ENCODE assay signal across 8 cellular contexts in the genomic region with DNA sequence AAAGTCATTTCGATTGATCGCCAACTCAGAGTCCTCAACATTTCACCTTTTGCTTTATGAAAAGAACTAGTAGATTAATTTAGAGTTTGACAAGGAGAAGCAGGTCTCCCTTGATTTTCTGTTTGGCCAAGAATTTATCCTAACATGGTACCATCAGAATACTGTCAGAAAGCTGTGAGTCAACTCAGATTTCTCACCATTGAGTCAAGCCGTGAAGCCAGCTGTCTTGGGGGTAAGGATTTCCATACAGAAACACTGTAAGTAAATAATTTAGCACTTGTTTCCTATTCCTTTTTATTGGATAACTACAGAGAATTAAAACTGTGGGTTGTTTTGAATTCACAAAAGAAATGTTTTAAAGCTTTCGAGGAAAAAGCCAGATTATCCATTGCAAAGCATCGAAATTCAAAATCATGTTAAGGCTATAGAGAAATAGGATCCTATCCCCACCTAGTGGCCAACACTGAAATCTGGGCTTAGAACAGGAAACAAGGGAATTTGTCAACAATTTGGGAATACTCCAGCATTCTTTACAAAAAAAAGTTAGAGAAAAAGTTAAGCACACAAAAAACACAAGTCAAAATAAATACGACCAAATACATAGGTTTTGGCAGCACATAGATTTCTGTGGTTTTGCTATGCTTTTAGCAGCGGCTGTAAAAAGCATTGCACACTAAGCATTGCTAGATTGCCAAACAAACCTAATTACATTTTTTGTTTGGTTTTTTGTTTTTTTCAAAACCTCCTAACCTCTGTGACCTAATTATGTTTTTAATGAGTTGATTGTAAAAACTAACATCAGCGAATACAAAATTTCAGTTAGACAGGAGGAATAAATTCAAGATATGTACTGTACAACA. TPM values are rescaled to one million over a fixed set of nuclear protein-coding genes. Genes with fewer than 3 reads are reported as not detected.
DNase-seq lines count a peak whose midpoint lies in the region; ATAC-seq, FAIRE-seq and TF ChIP-seq lines count a peak whose summit lies in the region.

No MANE protein-coding gene starts in this region.

- TF ChIP-seq EP300 in H1 (IDR thresholded peaks at IDR 0.05; ENCODE audit: borderline replicate concordance in 1 of 2, low read depth in 2 of 2, low read length in 2 of 2): no peak
- TF ChIP-seq EP300 in neural cell (conservative IDR thresholded peaks at IDR 0.05; ENCODE audit: poor library complexity, severe bottlenecking): no peak

- no peak overlapping the region for H3K9ac ChIP-seq in H1 (replicated peaks in 1 of 4; ENCODE audit: extremely low read depth in 1 of 4, low read depth in 3 of 4, low read length in 3 of 4)
- no peak overlapping the region for H3K9ac ChIP-seq in neural cell (ENCODE audit: low read length)

- no peaks in the 10 kb centered on the region for H3K79me1 ChIP-seq in H1 (ENCODE audit: low read depth, low read length)

- no peaks in the 10 kb centered on the region for H3K27me3 ChIP-seq in H1 (replicated peaks in 1 of 4; ENCODE audit: control insufficient read depth in 3 of 4, extremely low read depth in 1 of 4, insufficient read depth in 3 of 4, low read length in 3 of 4)
- peaks cover 6% of the 10 kb centered on the region for H3K27me3 ChIP-seq in neural cell (ENCODE audit: insufficient read depth, low read depth, low read length)

- H3K36me3 Mint-ChIP-seq in activated naive CD4-positive, alpha-beta T cell treated with anti-CD3 and anti-CD28 coated beads, Interleukin-2, amount 10 ng/mL, durations not matched to agents 7 days and 5 days: no peaks in the 10 kb centered on the region

- H3K4me2 ChIP-seq in H1 (ENCODE audit: insufficient read depth in 1 of 2, low read depth in 2 of 2, low read length in 2 of 2) (no peak overlapping the region), neural cell (ENCODE audit: low read length) (no peak overlapping the region)

- no peak overlapping the region for H3K56ac ChIP-seq in H1 (replicated peaks; ENCODE audit: insufficient read length, low read depth, low read length)

- FAIRE-seq in H1 (lab: Jason Lieb, UNC): peak; percentile 92

- 51% methylated on average over 8 of the region's 8 CpGs; no CpG with 5 or more reads in 1 of the 2 experiments for WGBS in H1 (ENCODE audit: extremely low coverage in 1 of 2, insufficient coverage in 1 of 2, insufficient read length in 1 of 2, insufficient replicate concordance in 2 of 2, low coverage in 1 of 2, low lambda C conversion rate in 2 of 2, missing lambda C conversion rate in 1 of 2), 2 experiments

- peaks cover 0 to 2% (median 0%) of the 10 kb centered on the region in 4 experiments; a peak in 1 of 7 replicates for H3K4me1 ChIP-seq in H1 (replicated peaks in 1 of 4; ENCODE audit: control insufficient read depth in 3 of 4, insufficient read depth in 4 of 4, low read length in 3 of 4)

- H4K20me1 ChIP-seq in H1 (replicated peaks in 1 of 2; ENCODE audit: control insufficient read depth in 1 of 2, insufficient read depth in 2 of 2, low read length in 2 of 2) (no peaks in the 10 kb centered on the region), neural cell (ENCODE audit: insufficient read depth) (no peaks in the 10 kb centered on the region)

- H3K27ac ChIP-seq in H1 (ENCODE audit: low read depth, low read length) (no peak overlapping the region), neural cell (ENCODE audit: low read length) (no peak overlapping the region)

- H3K4ac ChIP-seq in H1 (replicated peaks; ENCODE audit: insufficient read length, low read depth, low read length): no peak overlapping the region

- no peak overlapping the region for H2BK12ac ChIP-seq in H1 (ENCODE audit: low read depth, low read length)

- H3K14ac ChIP-seq in H1 (ENCODE audit: insufficient read length): no peak overlapping the region

- no peak for ATAC-seq in HG02763 (IDR thresholded peaks at IDR 0.05; ENCODE audit: unreplicated experiment)

- DNase-seq in A172 (ENCODE audit: low spot score) (peak; percentile 32), GM10266 (ENCODE audit: extremely low spot score) (no peak), NCI-H446 treated with DMSO at 0.1 percent for 48 hours (lab: John Stamatoyannopoulos, UW) (peak; percentile 3), H1 (ENCODE audit: low read depth in 1 of 2, low spot score in 2 of 2) (no peak)
- no peak for DNase-seq in stimulated activated CD4-positive, alpha-beta T cell treated with anti-CD3 and anti-CD28 coated beads, Interleukin-2, amount 100 ng/mL, for 24 hours
- no peak for DNase-seq in activated naive CD4-positive, alpha-beta T cell treated with anti-CD3 and anti-CD28 coated beads, Interleukin-2, amount 10 ng/mL, durations not matched to agents 7 days and 5 days

- H3K23me2 ChIP-seq in H1 (ENCODE audit: low read depth, low read length): no peaks in the 10 kb centered on the region; the same call in 1 of the 2 replicates

- no peak overlapping the region for H3K23ac ChIP-seq in H1 (ENCODE audit: insufficient read length)

- no peak overlapping the region for H4K5ac ChIP-seq in H1 (ENCODE audit: insufficient read length, low read depth, low read length)

- H2AFZ ChIP-seq in H1 (ENCODE audit: low read length) (no peak overlapping the region), neural cell (ENCODE audit: low read depth, low read length) (no peak overlapping the region)

- no peaks in the 10 kb centered on the region for H3K36me3 ChIP-seq in H1 (ENCODE audit: control insufficient read depth in 2 of 4, insufficient read depth in 4 of 4, low read length in 3 of 4)
- no peaks in the 10 kb centered on the region for H3K36me3 ChIP-seq in neural cell (ENCODE audit: insufficient read depth, low read length)

- H2BK5ac ChIP-seq in H1 (ENCODE audit: low read depth, low read length): no peak overlapping the region

- H3K9me3 Mint-ChIP-seq in activated naive CD4-positive, alpha-beta T cell treated with anti-CD3 and anti-CD28 coated beads, Interleukin-2, amount 10 ng/mL, durations not matched to agents 7 days and 5 days: peaks cover 10% of the 10 kb centered on the region

- POLR2A ChIA-PET in H1 (lab: Charles Lee; ENCODE audit: partially characterized antibody): interaction anchor here (0.7 to 3.6 kb wide), 5 partner anchors 11 to 115 kb away, joined by 3 to 13 read pairs (median 3); no protein-coding TSS in a partner anchor

- peak; percentile 66 for TF ChIP-seq CTCF in GM10266 (IDR thresholded peaks at IDR 0.05; ENCODE audit: control insufficient read depth, insufficient read depth, low read depth, missing control alignments)
- peak in 2 of 3 experiments; percentile 61 to 72; a peak in 3 of 4 replicates for TF ChIP-seq CTCF in H1 (IDR thresholded peaks at IDR 0.05; ENCODE audit: control extremely low read depth in 1 of 3, insufficient read depth in 1 of 3, low read depth in 1 of 3, low read length in 3 of 3)
- TF ChIP-seq CTCF in neural cell (IDR thresholded peaks at IDR 0.05; ENCODE audit: poor library complexity, severe bottlenecking): peak; percentile 85

- H2BK20ac ChIP-seq in H1 (ENCODE audit: low read length): no peak overlapping the region

- H3K9me2 ChIP-seq in neural cell (ENCODE audit: insufficient read depth, low read length): no peaks in the 10 kb centered on the region

- H3F3A ChIP-seq in neural cell (ENCODE audit: insufficient read depth, low read length, poor library complexity, severe bottlenecking): no peaks in the 10 kb centered on the region

- H4K91ac ChIP-seq in H1 (replicated peaks; ENCODE audit: insufficient read length, low read length): no peak overlapping the region

- no peak overlapping the region for H2BK15ac ChIP-seq in H1 (ENCODE audit: low read length)

- no peak overlapping the region for H3K4me3 Mint-ChIP-seq in activated naive CD4-positive, alpha-beta T cell treated with anti-CD3 and anti-CD28 coated beads, Interleukin-2, amount 10 ng/mL, durations not matched to agents 7 days and 5 days

- no peaks in the 10 kb centered on the region for H3K79me2 ChIP-seq in H1 (ENCODE audit: control insufficient read depth in 1 of 2, insufficient read depth in 2 of 2, low read length in 2 of 2)
- H3K79me2 ChIP-seq in neural cell (replicated peaks; ENCODE audit: insufficient read depth, low read length): no peaks in the 10 kb centered on the region

- H3K4me3 ChIP-seq in H1 (ENCODE audit: extremely low read depth in 1 of 4, insufficient read depth in 2 of 4, low read depth in 3 of 4, low read length in 4 of 4): no peak overlapping the region
- H3K4me3 ChIP-seq in neural cell (ENCODE audit: low read length): no peak overlapping the region

- CTCF ChIA-PET in H1 (lab: Charles Lee; ENCODE audit: partially characterized antibody): interaction anchor here (0.6 to 7.7 kb wide), 27 partner anchors 9 to 164 kb away, joined by 3 to 69 read pairs (median 5); partner anchors contain the start of gene HLA-DPB1
- CTCF ChIA-PET in activated naive CD4-positive, alpha-beta T cell treated with anti-CD3 and anti-CD28 coated beads, Interleukin-2, amount 10 ng/mL, durations not matched to agents 7 days and 5 days (lab: Charles Lee): interaction anchor here (1.1 to 7.1 kb wide), 10 partner anchors 11 to 147 kb away, joined by 3 to 78 read pairs (median 6); no protein-coding TSS in a partner anchor

- H3K27ac Mint-ChIP-seq in activated naive CD4-positive, alpha-beta T cell treated with anti-CD3 and anti-CD28 coated beads, Interleukin-2, amount 10 ng/mL, durations not matched to agents 7 days and 5 days: no peak overlapping the region

- H3K4me1 Mint-ChIP-seq in activated naive CD4-positive, alpha-beta T cell treated with anti-CD3 and anti-CD28 coated beads, Interleukin-2, amount 10 ng/mL, durations not matched to agents 7 days and 5 days: no peaks in the 10 kb centered on the region

- H3K18ac ChIP-seq in H1 (ENCODE audit: extremely low read depth, low read length): no peak overlapping the region

- TF ChIP-seq POLR2A in H1 (IDR thresholded peaks at IDR 0.05; ENCODE audit: control extremely low read depth in 1 of 2, low read depth in 2 of 2, low read length in 2 of 2): no peak

- peaks cover 39% of the 10 kb centered on the region for H3K27me3 Mint-ChIP-seq in activated naive CD4-positive, alpha-beta T cell treated with anti-CD3 and anti-CD28 coated beads, Interleukin-2, amount 10 ng/mL, durations not matched to agents 7 days and 5 days

- H3K9me3 ChIP-seq in H1 (ENCODE audit: insufficient read depth in 2 of 2, low read depth in 1 of 2, low read length in 1 of 2) (peaks cover 3 to 7% of the 10 kb centered on the region in 2 experiments; a peak in 3 of 4 replicates), neural cell (ENCODE audit: low read length) (no peaks in the 10 kb centered on the region)

- H2BK120ac ChIP-seq in H1 (replicated peaks; ENCODE audit: low read depth, low read length): no peak overlapping the region

- peak; percentile 75 to 80 for TF ChIP-seq RAD21 in H1 (IDR thresholded peaks at IDR 0.05 in 1 of 2, conservative IDR thresholded peaks at IDR 0.05 in 1 of 2; ENCODE audit: low read depth in 2 of 2, low read length in 2 of 2)
- TF ChIP-seq RAD21 in neural cell (conservative IDR thresholded peaks at IDR 0.05): peak; percentile 80

- H2AK5ac ChIP-seq in H1 (ENCODE audit: low read depth, low read length): no peak overlapping the region

- no peak overlapping the region for H4K8ac ChIP-seq in H1 (ENCODE audit: extremely low read depth, insufficient read depth, low read length)

RNA-seq across cellular contexts. Expression of gene COL11A2, which starts 44.2 kb away (rescaled TPM):
- 0.79 and 1.7 TPM in 2 replicates for total RNA-seq in A172 (2014; rRNA removed; shearing (Covaris generic))
- total RNA-seq in H1 (2021; fragmentation: NEBNext Ultra II Directional; extraction: Animal tissue kit (Norgen Biotek cat#: 25700)): 2.8 and 3.5 TPM in 2 replicates
- polyA plus RNA-seq in H1 (2011; rRNA removed) (3.8 and 4.7 TPM in 2 replicates), neural cell (9.8 and 20.2 TPM in 2 replicates)
- 3.6 TPM for polyA plus RNA-seq in H1 (2011; cell fraction: cytosol; rRNA removed)
- polyA plus RNA-seq in H1 (2011; cell fraction: nucleus; rRNA removed): 35.4 TPM
- 3.6 to 5.4 TPM (median 4.7 TPM) in 4 replicates for polyA plus RNA-seq in H1 (2012, experiment 1 of 2)
- 2.6 TPM for polyA plus RNA-seq in H1 (2012, experiment 2 of 2)
- polyA plus RNA-seq in H1 (2013, experiment 1 of 2): 3.4 TPM
- polyA plus RNA-seq in H1 (2013, experiment 2 of 2): 3.2 TPM
- 1.8 and 2.2 TPM in 2 replicates for polyA minus RNA-seq in H1 (2011; rRNA and poly(A)+ RNA removed)
- polyA minus RNA-seq in H1 (2011; cell fraction: cytosol; rRNA and poly(A)+ RNA removed): 0.59 TPM
- 3.3 TPM for polyA minus RNA-seq in H1 (2011; cell fraction: nucleus; rRNA and poly(A)+ RNA removed)
- 2.0 and 2.7 TPM in 2 replicates for polyA minus RNA-seq in neural cell

RNA-seq across cellular contexts. Expression of gene RXRB, which starts 52.4 kb away (rescaled TPM):
- total RNA-seq in A172 (2014; rRNA removed; shearing (Covaris generic)): 14.1 and 20.4 TPM in 2 replicates
- 17.8 and 18.1 TPM in 2 replicates for total RNA-seq in H1 (2021; fragmentation: NEBNext Ultra II Directional; extraction: Animal tissue kit (Norgen Biotek cat#: 25700))
- polyA plus RNA-seq in H1 (2011; rRNA removed): 13.0 and 13.9 TPM in 2 replicates
- 16.9 TPM for polyA plus RNA-seq in H1 (2011; cell fraction: cytosol; rRNA removed)
- 66.2 TPM for polyA plus RNA-seq in H1 (2011; cell fraction: nucleus; rRNA removed)
- polyA plus RNA-seq in H1 (2012, experiment 1 of 2): 19.8 to 22.9 TPM (median 20.3 TPM) in 4 replicates
- 16.5 TPM for polyA plus RNA-seq in H1 (2012, experiment 2 of 2)
- 10.0 TPM for polyA plus RNA-seq in H1 (2013, experiment 1 of 2)
- polyA plus RNA-seq in H1 (2013, experiment 2 of 2): 8.4 TPM
- polyA minus RNA-seq in H1 (2011; rRNA and poly(A)+ RNA removed): 21.1 and 23.4 TPM in 2 replicates
- 12.0 TPM for polyA minus RNA-seq in H1 (2011; cell fraction: cytosol; rRNA and poly(A)+ RNA removed)
- 18.4 TPM for polyA minus RNA-seq in H1 (2011; cell fraction: nucleus; rRNA and poly(A)+ RNA removed)
- 60.7 and 71.2 TPM in 2 replicates for polyA plus RNA-seq in neural cell
- 27.0 and 29.8 TPM in 2 replicates for polyA minus RNA-seq in neural cell

RNA-seq across cellular contexts. Expression of gene SLC39A7, which starts 52.6 kb away (rescaled TPM):
- total RNA-seq in A172 (2014; rRNA removed; shearing (Covaris generic)): 77.7 and 120 TPM in 2 replicates
- total RNA-seq in H1 (2021; fragmentation: NEBNext Ultra II Directional; extraction: Animal tissue kit (Norgen Biotek cat#: 25700)): 120 and 123 TPM in 2 replicates
- 63.3 and 70.2 TPM in 2 replicates for polyA plus RNA-seq in H1 (2011; rRNA removed)
- polyA plus RNA-seq in H1 (2011; cell fraction: cytosol; rRNA removed): 82.9 TPM
- 75.8 TPM for polyA plus RNA-seq in H1 (2011; cell fraction: nucleus; rRNA removed)
- 144 to 176 TPM (median 153 TPM) in 4 replicates for polyA plus RNA-seq in H1 (2012, experiment 1 of 2)
- polyA plus RNA-seq in H1 (2012, experiment 2 of 2): 57.8 TPM
- 66.7 TPM for polyA plus RNA-seq in H1 (2013, experiment 1 of 2)
- polyA plus RNA-seq in H1 (2013, experiment 2 of 2): 81.1 TPM
- 86.6 and 90.3 TPM in 2 replicates for polyA minus RNA-seq in H1 (2011; rRNA and poly(A)+ RNA removed)
- polyA minus RNA-seq in H1 (2011; cell fraction: cytosol; rRNA and poly(A)+ RNA removed): 34.1 TPM
- polyA minus RNA-seq in H1 (2011; cell fraction: nucleus; rRNA and poly(A)+ RNA removed): 29.8 TPM
- polyA plus RNA-seq in neural cell: 99.8 and 120 TPM in 2 replicates
- polyA minus RNA-seq in neural cell: 54.2 and 63.1 TPM in 2 replicates

RNA-seq across cellular contexts. Expression of gene HSD17B8, which starts 56.4 kb away (rescaled TPM):
- 0.19 TPM in 1 of 2 replicates, not detected in the other for total RNA-seq in A172 (2014; rRNA removed; shearing (Covaris generic))
- total RNA-seq in H1 (2021; fragmentation: NEBNext Ultra II Directional; extraction: Animal tissue kit (Norgen Biotek cat#: 25700)): 3.3 and 3.6 TPM in 2 replicates
- polyA plus RNA-seq in H1 (2011; rRNA removed) (17.1 and 22.0 TPM in 2 replicates), neural cell (7.3 and 10.3 TPM in 2 replicates)
- polyA plus RNA-seq in H1 (2011; cell fraction: cytosol; rRNA removed): 19.1 TPM
- polyA plus RNA-seq in H1 (2011; cell fraction: nucleus; rRNA removed): 14.9 TPM
- polyA plus RNA-seq in H1 (2012, experiment 1 of 2): 5.5 to 9.2 TPM (median 7.1 TPM) in 4 replicates
- 10.3 TPM for polyA plus RNA-seq in H1 (2012, experiment 2 of 2)
- polyA plus RNA-seq in H1 (2013, experiment 1 of 2): 4.2 TPM
- polyA plus RNA-seq in H1 (2013, experiment 2 of 2): 4.5 TPM
- polyA minus RNA-seq in H1 (2011; rRNA and poly(A)+ RNA removed): 4.1 and 4.2 TPM in 2 replicates
- 4.0 TPM for polyA minus RNA-seq in H1 (2011; cell fraction: cytosol; rRNA and poly(A)+ RNA removed)
- polyA minus RNA-seq in H1 (2011; cell fraction: nucleus; rRNA and poly(A)+ RNA removed): 4.2 TPM
- polyA minus RNA-seq in neural cell: 2.2 and 3.4 TPM in 2 replicates

Comparison
In these comparisons a context has a peak if more than half of its experiments do, and no peak if none do; other contexts are left out.
1. DNase-seq: peak in A172 (single experiment) and NCI-H446 treated with DMSO at 0.1 percent for 48 hours (single experiment); none in GM10266 (single experiment), H1 (0 of 2), stimulated activated CD4-positive, alpha-beta T cell treated with anti-CD3 and anti-CD28 coated beads, Interleukin-2, amount 100 ng/mL, for 24 hours (0 of 2) and activated naive CD4-positive, alpha-beta T cell treated with anti-CD3 and anti-CD28 coated beads, Interleukin-2, amount 10 ng/mL, durations not matched to agents 7 days and 5 days (single experiment).
2. Peak in every context shown above with its lines, with median percentiles within 50 percentile points of each other: CTCF ChIP-seq.